13 cellular contexts compared by ENCODE assay signal in genomic region chr1:202837746-202838145, GRCh38. TPM values are rescaled to one million over a fixed set of nuclear protein-coding genes. Genes with fewer than 3 reads are reported as not detected.
DNase-seq lines count a peak whose midpoint lies in the region; ATAC-seq and TF ChIP-seq lines count a peak whose summit lies in the region.
"Had no signal": no experiment of that assay in that cellular context is flagged by ENCODE, and none has a peak within 500 bp of the region (broad histone marks: within the 10 kb centered on the region; RNA-seq: fewer than 3 reads in every experiment).

No MANE protein-coding gene starts in this region.

- H3K36me3 Mint-ChIP-seq in activated CD4-positive, alpha-beta T cell treated with anti-CD3 and anti-CD28 coated beads, Interleukin-2, amount 10 ng/mL, durations not matched to agents 24 days and 14 days (ENCODE audit: low read depth): no peaks in the 10 kb centered on the region

- DNase-seq in activated CD4-positive, alpha-beta T cell treated with anti-CD3 and anti-CD28 coated beads, Interleukin-2, amount 10 ng/mL, durations not matched to agents 24 days and 14 days: no peak
- DNase-seq in activated CD4-positive, alpha-beta T cell treated with anti-CD3 and anti-CD28 coated beads, Interleukin-2, amount 50 U/mL, for 1 hour: no peak
- DNase-seq in NB4 (ENCODE audit: low read depth): peak; percentile 53
- no peak for DNase-seq in esophagus squamous epithelium (lab: John Stamatoyannopoulos, UW)
- no peak for DNase-seq in suprapubic skin (ENCODE audit: low spot score in 2 of 2)
- no peak for DNase-seq in omental fat pad (ENCODE audit: low spot score)
- DNase-seq in Ammon's horn (ENCODE audit: low spot score): no peak
- no peak for DNase-seq in middle frontal gyrus (ENCODE audit: extremely low spot score, low spot score)
- DNase-seq: C1 segment of cervical spinal cord, DMS 273 treated with DMSO at 0.1 percent for 48 hours, NCI-H187, NCI-H69 had no signal

- intact Hi-C loops in activated CD4-positive, alpha-beta T cell treated with anti-CD3 and anti-CD28 coated beads, Interleukin-2, amount 10 ng/mL, durations not matched to agents 24 days and 14 days (cut with micrococcal nuclease): loop anchor here (2.0 kb wide), 1 partner anchor 33 kb away; no protein-coding TSS in a partner anchor
- intact Hi-C loops in esophagus squamous epithelium (cut with DNase I): no loop called here

- peaks cover 47% of the 10 kb centered on the region for H3K4me1 Mint-ChIP-seq in activated CD4-positive, alpha-beta T cell treated with anti-CD3 and anti-CD28 coated beads, Interleukin-2, amount 10 ng/mL, durations not matched to agents 24 days and 14 days

- H3K9me3 ChIP-seq in esophagus squamous epithelium (no peaks in the 10 kb centered on the region), suprapubic skin (no peaks in the 10 kb centered on the region)

- WGBS in esophagus squamous epithelium, 2 donors: 46 to 83% methylated on average over 4 of the region's 4 CpGs
- 76% methylated on average over 4 of the region's 4 CpGs for WGBS in suprapubic skin

- no peak overlapping the region for H3K4me3 ChIP-seq in NB4 (ENCODE audit: low read depth, low read length)
- H3K4me3 ChIP-seq in esophagus squamous epithelium: no peak overlapping the region
- no peak overlapping the region for H3K4me3 ChIP-seq in suprapubic skin

- no peaks in the 10 kb centered on the region for H3K27me3 Mint-ChIP-seq in activated CD4-positive, alpha-beta T cell treated with anti-CD3 and anti-CD28 coated beads, Interleukin-2, amount 10 ng/mL, durations not matched to agents 24 days and 14 days

- H3K36me3 ChIP-seq in esophagus squamous epithelium (no peaks in the 10 kb centered on the region), suprapubic skin (no peaks in the 10 kb centered on the region)

- H3K4me3 Mint-ChIP-seq in activated CD4-positive, alpha-beta T cell treated with anti-CD3 and anti-CD28 coated beads, Interleukin-2, amount 10 ng/mL, durations not matched to agents 24 days and 14 days: peak overlapping the region; percentile 55

- H3K27me3 ChIP-seq in esophagus squamous epithelium: no peaks in the 10 kb centered on the region
- H3K27me3 ChIP-seq in suprapubic skin: no peaks in the 10 kb centered on the region

- TF ChIP-seq CTCF in NB4 (IDR thresholded peaks at IDR 0.05; ENCODE audit: low read depth, low read length) (no peak), esophagus squamous epithelium (IDR thresholded peaks at IDR 0.05) (no peak), suprapubic skin (IDR thresholded peaks at IDR 0.05) (no peak), omental fat pad (IDR thresholded peaks at IDR 0.05) (no peak)

- no peaks in the 10 kb centered on the region for H3K9me3 Mint-ChIP-seq in activated CD4-positive, alpha-beta T cell treated with anti-CD3 and anti-CD28 coated beads, Interleukin-2, amount 10 ng/mL, durations not matched to agents 24 days and 14 days

- H3K27ac Mint-ChIP-seq in activated CD4-positive, alpha-beta T cell treated with anti-CD3 and anti-CD28 coated beads, Interleukin-2, amount 10 ng/mL, durations not matched to agents 24 days and 14 days: no peak overlapping the region

- H3K27ac ChIP-seq in esophagus squamous epithelium: peak overlapping the region in 3 of 4 donors; percentile 65 to 72 (median 70)
- H3K27ac ChIP-seq in suprapubic skin: peak overlapping the region; percentile 1

- TF ChIP-seq EP300 in suprapubic skin (IDR thresholded peaks at IDR 0.05): no peak

- ATAC-seq in omental fat pad (ENCODE audit: low FRiP score): no peak

- TF ChIP-seq POLR2A in NB4 (IDR thresholded peaks at IDR 0.05; ENCODE audit: extremely low read depth, insufficient read length): no peak
- no peak for TF ChIP-seq POLR2A in esophagus squamous epithelium (IDR thresholded peaks at IDR 0.05)
- no peak for TF ChIP-seq POLR2A in suprapubic skin (IDR thresholded peaks at IDR 0.05)

- peaks cover 34 to 49% (median 34%) of the 10 kb centered on the region in 3 donors for H3K4me1 ChIP-seq in esophagus squamous epithelium
- H3K4me1 ChIP-seq in suprapubic skin: peaks cover 36% of the 10 kb centered on the region

RNA-seq across cellular contexts. Expression of gene PCAT6, which starts 27.0 kb away (rescaled TPM):
- total RNA-seq in activated CD4-positive, alpha-beta T cell treated with anti-CD3 and anti-CD28 coated beads, Interleukin-2, amount 10 ng/mL, durations not matched to agents 24 days and 14 days: 0.83 and 1.4 TPM in 2 replicates
- total RNA-seq in esophagus squamous epithelium (1 to 10 TPM in 2 of 4 donors, under 1 TPM in 2; 0.57 to 1.2 (median 1.1) TPM), suprapubic skin (1 to 10 TPM in 3 of 4 donors, not detected in 1; 1.4 to 7.0 (median 3.7) TPM), omental fat pad (not detected)
- total RNA-seq: A172 had no signal

RNA-seq across cellular contexts. Expression of gene KDM5B, which starts 29.5 kb away (rescaled TPM):
- 83.2 and 92.7 TPM in 2 replicates for total RNA-seq in activated CD4-positive, alpha-beta T cell treated with anti-CD3 and anti-CD28 coated beads, Interleukin-2, amount 10 ng/mL, durations not matched to agents 24 days and 14 days
- total RNA-seq in esophagus squamous epithelium: 10 to 100 TPM; 41.2 to 88.9 (median 60.3) TPM
- total RNA-seq in suprapubic skin: 100 to 1,000 TPM in 1 of 4 donors, 10 to 100 TPM in 3; 76.1 to 165 (median 89.4) TPM
- 10 to 100 TPM; 40.8 to 69.7 (median 45.7) TPM for total RNA-seq in omental fat pad

RNA-seq across cellular contexts. Expression of gene RABIF, which starts 51.2 kb away (rescaled TPM):
- 11.8 and 12.7 TPM in 2 replicates for total RNA-seq in activated CD4-positive, alpha-beta T cell treated with anti-CD3 and anti-CD28 coated beads, Interleukin-2, amount 10 ng/mL, durations not matched to agents 24 days and 14 days
- total RNA-seq in esophagus squamous epithelium: 10 to 100 TPM in 2 of 4 donors, 1 to 10 TPM in 2; 4.9 to 10.4 (median 8.0) TPM
- 10 to 100 TPM in 3 of 4 donors, 1 to 10 TPM in 1; 5.1 to 11.2 (median 10.6) TPM for total RNA-seq in suprapubic skin
- total RNA-seq in omental fat pad: 1 to 10 TPM; 4.6 to 7.4 (median 5.3) TPM
